In the genomic region with DNA sequence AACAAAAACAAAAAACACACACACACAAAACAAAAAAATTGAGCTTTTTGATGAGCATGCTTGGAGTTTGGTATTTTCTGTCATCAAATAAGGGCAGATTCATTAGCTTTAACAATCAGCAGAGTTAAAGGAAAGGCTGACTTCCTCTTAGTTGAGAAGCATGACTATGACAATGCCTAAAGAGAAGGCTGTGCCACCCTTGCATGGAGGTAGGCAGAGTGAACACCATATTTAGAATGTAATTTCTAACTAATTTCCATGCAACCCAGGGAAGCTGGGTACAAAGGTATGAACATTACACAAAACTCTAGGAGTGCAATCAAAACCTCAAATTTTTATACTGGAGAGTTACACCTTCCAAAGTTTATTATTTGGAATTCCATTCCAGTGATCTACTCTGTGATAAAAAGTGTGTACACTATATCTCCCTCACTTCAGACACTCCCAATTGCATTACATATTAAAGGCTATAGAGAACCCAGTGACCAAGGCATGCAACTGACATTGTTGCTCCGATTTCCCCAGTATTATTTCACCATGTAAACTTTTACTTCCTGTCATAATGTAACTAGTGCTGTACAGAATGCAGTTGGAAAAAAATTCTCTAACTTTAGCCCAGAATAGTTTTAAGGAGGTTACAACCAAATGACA, we compare ENCODE assay signal across 25 cellular contexts.
"Had no signal": no experiment of that assay in that cellular context is flagged by ENCODE, and none has a peak within 500 bp of the region (broad histone marks: within the 10 kb centered on the region; RNA-seq: fewer than 3 reads in every experiment).

No MANE protein-coding gene starts in this region.

- H3K27ac Mint-ChIP-seq: activated naive CD8-positive, alpha-beta T cell; activated T-helper 2 cell treated with anti-CD3 and anti-CD28 coated beads, Interferon-gamma antibody, Interleukin-2, Interleukin-4, amounts not matched to agents 10 μg/mL and 5 μg/mL and 100 μg/mL, durations not matched to agents 14 hours and 24 hours and 36 hours; mesothelial cell of epicardium; natural killer cell treated with Interleukin-12 subunit alpha and Interleukin-12 subunit beta and Interleukin-15 and Interleukin-18, amount 100 ng/mL, for 72 hours; type B pancreatic cell; WTC11 had no signal

- H3K4me1 Mint-ChIP-seq: mesothelial cell of epicardium had no signal

- H3K9me3 Mint-ChIP-seq: activated T-cell treated with anti-CD3 and anti-CD28 coated beads, Interleukin-2, amount 50 U/mL, for 4 hours; activated T-helper 2 cell treated with anti-CD3 and anti-CD28 coated beads, Interferon-gamma antibody, Interleukin-2, Interleukin-4, amounts not matched to agents 10 μg/mL and 5 μg/mL and 100 μg/mL, durations not matched to agents 14 hours and 24 hours and 36 hours; mesothelial cell of epicardium; natural killer cell treated with Interleukin-12 subunit alpha and Interleukin-12 subunit beta and Interleukin-15 and Interleukin-18, amount 100 ng/mL, for 72 hours; type B pancreatic cell had no signal

- H3K27me3 ChIP-seq: adrenal gland, ascending aorta, esophagus squamous epithelium, gastrocnemius medialis, testis had no signal

- H3K9me3 ChIP-seq: adrenal gland, ascending aorta, esophagus squamous epithelium, gastrocnemius medialis, prostate gland, testis had no signal

- H3K36me3 Mint-ChIP-seq: mesothelial cell of epicardium, type B pancreatic cell, WTC11 had no signal

- H3K27me3 Mint-ChIP-seq: activated naive CD8-positive, alpha-beta T cell; natural killer cell treated with Interleukin-12 subunit alpha and Interleukin-12 subunit beta and Interleukin-15 and Interleukin-18, amount 100 ng/mL, for 72 hours; type B pancreatic cell had no signal

- H3K4me3 Mint-ChIP-seq: activated naive CD8-positive, alpha-beta T cell; activated T-cell treated with anti-CD3 and anti-CD28 coated beads, Interleukin-2, amount 50 U/mL, for 4 hours; mesothelial cell of epicardium; natural killer cell treated with Interleukin-12 subunit alpha and Interleukin-12 subunit beta and Interleukin-15 and Interleukin-18, amount 100 ng/mL, for 72 hours; type B pancreatic cell; WTC11 had no signal

- H3K4me1 ChIP-seq: adrenal gland, ascending aorta, esophagus squamous epithelium, gastrocnemius medialis, prostate gland, testis had no signal

- DNase-seq: activated CD4-positive, alpha-beta T cell treated with anti-CD3 and anti-CD28 coated beads, Interleukin-2, amount 50 U/mL, for 4 hours; activated CD8-positive, alpha-beta memory T cell treated with anti-CD3 and anti-CD28 coated beads, Interleukin-2, amount 50 U/mL, for 48 hours; activated naive CD4-positive, alpha-beta T cell; activated T-cell treated with anti-CD3 and anti-CD28 coated beads, Interleukin-2, amount 50 U/mL, for 4 hours; adrenal gland; central memory CD4-positive, alpha-beta T cell; effector memory CD4-positive, alpha-beta T cell; esophagus squamous epithelium; gastrocnemius medialis; hippocampal formation; left ventricle myocardium superior; mammary epithelial cell; stimulated activated CD4-positive, alpha-beta T cell treated with anti-CD3 and anti-CD28 coated beads, Interleukin-2, amount 100 ng/mL, for 48 hours; stimulated activated CD8-positive, alpha-beta memory T cell treated with anti-CD3 and anti-CD28 coated beads, Interleukin-4, amount 100 ng/mL, for 48 hours; stimulated activated naive CD4-positive, alpha-beta T cell; T-helper 2 cell; testis had no signal

- H3K36me3 ChIP-seq: adrenal gland, gastrocnemius medialis, prostate gland had no signal

- ATAC-seq: activated T-cell treated with anti-CD3 and anti-CD28 coated beads, Interleukin-2, amount 50 U/mL, for 4 hours; gastrocnemius medialis; left ventricle myocardium superior; natural killer cell treated with Interleukin-12 subunit alpha and Interleukin-12 subunit beta and Interleukin-15 and Interleukin-18, amount 100 ng/mL, for 72 hours; WTC11 had no signal

- H3K27ac ChIP-seq: adrenal gland, ascending aorta, esophagus squamous epithelium, gastrocnemius medialis, prostate gland, testis had no signal

- H3K4me3 ChIP-seq: adrenal gland, ascending aorta, esophagus squamous epithelium, gastrocnemius medialis, prostate gland, testis had no signal
